ENCODE assay signal across 1 cellular context in genomic region chr12:95949801-95950206, GRCh38.
TF ChIP-seq lines count a peak whose summit lies in the region.

No MANE protein-coding gene starts in this region.

TF ChIP-seq in HepG2, 621 proteins besides CTCF, POLR2A, EP300 and RAD21 (continued from another document and continues in another):
- TF ChIP-seq ZBTB39 (CRISPR knock-in tag; IDR thresholded peaks at IDR 0.05) (no peak; the same call in 1 of the 2 replicates), ZNF766 (CRISPR knock-in tag; IDR thresholded peaks at IDR 0.05; ENCODE audit: borderline replicate concordance) (no peak), ERF (CRISPR knock-in tag; IDR thresholded peaks at IDR 0.05) (0 out of 2 replicates have a peak, but pooled peaks have one; percentile 36), IRF2 (CRISPR knock-in tag; IDR thresholded peaks at IDR 0.05) (peak; percentile 50), ZNF597 (CRISPR knock-in tag; IDR thresholded peaks at IDR 0.05) (no peak), ZNF180 (CRISPR knock-in tag; IDR thresholded peaks at IDR 0.05; ENCODE audit: borderline replicate concordance, low read depth) (no peak), ZNF337 (CRISPR knock-in tag; IDR thresholded peaks at IDR 0.05; ENCODE audit: borderline replicate concordance, low read depth) (no peak), ZFP36L1 (CRISPR knock-in tag; IDR thresholded peaks at IDR 0.05) (no peak), ZFY (CRISPR knock-in tag; IDR thresholded peaks at IDR 0.05) (no peak), ZBTB7B (CRISPR knock-in tag; IDR thresholded peaks at IDR 0.05) (peak; percentile 80; the same call in 1 of the 2 replicates), PAX8 (CRISPR knock-in tag; IDR thresholded peaks at IDR 0.05; ENCODE audit: borderline replicate concordance) (no peak), RBM39 (IDR thresholded peaks at IDR 0.05; ENCODE audit: low read depth, low read length, poor library complexity, severe bottlenecking) (no peak), SIX1 (CRISPR knock-in tag; IDR thresholded peaks at IDR 0.05; ENCODE audit: borderline replicate concordance) (peak; percentile 68; the same call in 1 of the 2 replicates), ZNF567 (CRISPR knock-in tag; IDR thresholded peaks at IDR 0.05; ENCODE audit: borderline replicate concordance) (no peak), HDAC1 (CRISPR knock-in tag; IDR thresholded peaks at IDR 0.05) (peak; percentile 62), THAP11 (CRISPR knock-in tag; IDR thresholded peaks at IDR 0.05) (peak; percentile 53; the same call in 1 of the 2 replicates), HOXA3 (CRISPR knock-in tag; IDR thresholded peaks at IDR 0.05) (peak; percentile 52), ZNF747 (CRISPR knock-in tag; IDR thresholded peaks at IDR 0.05; ENCODE audit: borderline replicate concordance) (no peak), MIER3 (CRISPR knock-in tag; IDR thresholded peaks at IDR 0.05; ENCODE audit: borderline replicate concordance) (0 out of 2 replicates have a peak, but pooled peaks have one; percentile 20), ZFP41 (CRISPR knock-in tag; IDR thresholded peaks at IDR 0.05; ENCODE audit: borderline replicate concordance) (no peak), ZNF264 (CRISPR knock-in tag; IDR thresholded peaks at IDR 0.05) (peak; percentile 34; the same call in 1 of the 2 replicates), ZNF235 (CRISPR knock-in tag; IDR thresholded peaks at IDR 0.05; ENCODE audit: borderline replicate concordance) (no peak), ELF3 (CRISPR knock-in tag; IDR thresholded peaks at IDR 0.05) (peak; percentile 68), ZNF879 (CRISPR knock-in tag; IDR thresholded peaks at IDR 0.05) (no peak), ZFYVE20 (CRISPR knock-in tag; IDR thresholded peaks at IDR 0.05; ENCODE audit: borderline replicate concordance, low read depth) (no peak), KLF6 (CRISPR knock-in tag; IDR thresholded peaks at IDR 0.05) (0 out of 2 replicates have a peak, but pooled peaks have one; percentile 23), ZNF550 (CRISPR knock-in tag; IDR thresholded peaks at IDR 0.05; ENCODE audit: borderline replicate concordance) (no peak), ZNF589 (CRISPR knock-in tag; conservative IDR thresholded peaks at IDR 0.05) (no peak), RFXANK (CRISPR knock-in tag; IDR thresholded peaks at IDR 0.05) (no peak), KLF11 (CRISPR knock-in tag; IDR thresholded peaks at IDR 0.05) (no peak), STAG1 (CRISPR knock-in tag; IDR thresholded peaks at IDR 0.05) (no peak), NFE2 (CRISPR knock-in tag; IDR thresholded peaks at IDR 0.05) (no peak), ZBTB33 (CRISPR knock-in tag; IDR thresholded peaks at IDR 0.05) (no peak), ATAD3A (CRISPR knock-in tag; IDR thresholded peaks at IDR 0.05) (no peak), PHF20 (CRISPR knock-in tag; IDR thresholded peaks at IDR 0.05) (no peak), ZNF75D (CRISPR knock-in tag; IDR thresholded peaks at IDR 0.05; ENCODE audit: borderline replicate concordance) (no peak), ZNF331 (CRISPR knock-in tag; IDR thresholded peaks at IDR 0.05) (peak; percentile 80; the same call in 1 of the 2 replicates), FOXA3 (CRISPR knock-in tag; IDR thresholded peaks at IDR 0.05) (peak; percentile 91), SMARCC2 (IDR thresholded peaks at IDR 0.05) (no peak), GATA4 (IDR thresholded peaks at IDR 0.05; ENCODE audit: borderline replicate concordance, low read depth) (peak; percentile 95)
- TF ChIP-seq, protein P1, sequence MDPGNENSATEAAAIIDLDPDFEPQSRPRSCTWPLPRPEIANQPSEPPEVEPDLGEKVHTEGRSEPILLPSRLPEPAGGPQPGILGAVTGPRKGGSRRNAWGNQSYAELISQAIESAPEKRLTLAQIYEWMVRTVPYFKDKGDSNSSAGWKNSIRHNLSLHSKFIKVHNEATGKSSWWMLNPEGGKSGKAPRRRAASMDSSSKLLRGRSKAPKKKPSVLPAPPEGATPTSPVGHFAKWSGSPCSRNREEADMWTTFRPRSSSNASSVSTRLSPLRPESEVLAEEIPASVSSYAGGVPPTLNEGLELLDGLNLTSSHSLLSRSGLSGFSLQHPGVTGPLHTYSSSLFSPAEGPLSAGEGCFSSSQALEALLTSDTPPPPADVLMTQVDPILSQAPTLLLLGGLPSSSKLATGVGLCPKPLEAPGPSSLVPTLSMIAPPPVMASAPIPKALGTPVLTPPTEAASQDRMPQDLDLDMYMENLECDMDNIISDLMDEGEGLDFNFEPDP (CRISPR knock-in tag; conservative IDR thresholded peaks at IDR 0.05), result no peak
- TF ChIP-seq, protein P2, sequence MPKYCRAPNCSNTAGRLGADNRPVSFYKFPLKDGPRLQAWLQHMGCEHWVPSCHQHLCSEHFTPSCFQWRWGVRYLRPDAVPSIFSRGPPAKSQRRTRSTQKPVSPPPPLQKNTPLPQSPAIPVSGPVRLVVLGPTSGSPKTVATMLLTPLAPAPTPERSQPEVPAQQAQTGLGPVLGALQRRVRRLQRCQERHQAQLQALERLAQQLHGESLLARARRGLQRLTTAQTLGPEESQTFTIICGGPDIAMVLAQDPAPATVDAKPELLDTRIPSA (CRISPR knock-in tag; IDR thresholded peaks at IDR 0.05; ENCODE audit: borderline replicate concordance), result no peak
- TF ChIP-seq, protein P3, sequence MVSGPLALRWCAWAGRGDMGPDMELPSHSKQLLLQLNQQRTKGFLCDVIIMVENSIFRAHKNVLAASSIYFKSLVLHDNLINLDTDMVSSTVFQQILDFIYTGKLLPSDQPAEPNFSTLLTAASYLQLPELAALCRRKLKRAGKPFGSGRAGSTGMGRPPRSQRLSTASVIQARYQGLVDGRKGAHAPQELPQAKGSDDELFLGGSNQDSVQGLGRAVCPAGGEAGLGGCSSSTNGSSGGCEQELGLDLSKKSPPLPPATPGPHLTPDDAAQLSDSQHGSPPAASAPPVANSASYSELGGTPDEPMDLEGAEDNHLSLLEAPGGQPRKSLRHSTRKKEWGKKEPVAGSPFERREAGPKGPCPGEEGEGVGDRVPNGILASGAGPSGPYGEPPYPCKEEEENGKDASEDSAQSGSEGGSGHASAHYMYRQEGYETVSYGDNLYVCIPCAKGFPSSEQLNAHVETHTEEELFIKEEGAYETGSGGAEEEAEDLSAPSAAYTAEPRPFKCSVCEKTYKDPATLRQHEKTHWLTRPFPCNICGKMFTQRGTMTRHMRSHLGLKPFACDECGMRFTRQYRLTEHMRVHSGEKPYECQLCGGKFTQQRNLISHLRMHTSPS (CRISPR knock-in tag; IDR thresholded peaks at IDR 0.05; ENCODE audit: low read depth), result no peak
- TF ChIP-seq, protein P4, sequence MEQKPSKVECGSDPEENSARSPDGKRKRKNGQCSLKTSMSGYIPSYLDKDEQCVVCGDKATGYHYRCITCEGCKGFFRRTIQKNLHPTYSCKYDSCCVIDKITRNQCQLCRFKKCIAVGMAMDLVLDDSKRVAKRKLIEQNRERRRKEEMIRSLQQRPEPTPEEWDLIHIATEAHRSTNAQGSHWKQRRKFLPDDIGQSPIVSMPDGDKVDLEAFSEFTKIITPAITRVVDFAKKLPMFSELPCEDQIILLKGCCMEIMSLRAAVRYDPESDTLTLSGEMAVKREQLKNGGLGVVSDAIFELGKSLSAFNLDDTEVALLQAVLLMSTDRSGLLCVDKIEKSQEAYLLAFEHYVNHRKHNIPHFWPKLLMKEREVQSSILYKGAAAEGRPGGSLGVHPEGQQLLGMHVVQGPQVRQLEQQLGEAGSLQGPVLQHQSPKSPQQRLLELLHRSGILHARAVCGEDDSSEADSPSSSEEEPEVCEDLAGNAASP (CRISPR knock-in tag; IDR thresholded peaks at IDR 0.05; ENCODE audit: borderline replicate concordance), result peak; percentile 90; the same call in 1 of the 2 replicates
- TF ChIP-seq, protein P5, sequence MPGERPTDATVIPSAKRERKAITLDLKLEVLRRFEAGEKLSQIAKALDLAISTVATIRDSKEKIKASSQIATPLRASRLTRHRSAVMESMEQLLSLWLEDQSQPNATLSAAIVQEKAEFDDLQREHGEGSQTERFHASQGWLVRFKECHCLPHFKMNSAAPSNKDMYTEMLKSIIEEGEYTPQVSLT (CRISPR knock-in tag; IDR thresholded peaks at IDR 0.05; ENCODE audit: borderline replicate concordance, low read depth), result no peak
- TF ChIP-seq, protein P6, sequence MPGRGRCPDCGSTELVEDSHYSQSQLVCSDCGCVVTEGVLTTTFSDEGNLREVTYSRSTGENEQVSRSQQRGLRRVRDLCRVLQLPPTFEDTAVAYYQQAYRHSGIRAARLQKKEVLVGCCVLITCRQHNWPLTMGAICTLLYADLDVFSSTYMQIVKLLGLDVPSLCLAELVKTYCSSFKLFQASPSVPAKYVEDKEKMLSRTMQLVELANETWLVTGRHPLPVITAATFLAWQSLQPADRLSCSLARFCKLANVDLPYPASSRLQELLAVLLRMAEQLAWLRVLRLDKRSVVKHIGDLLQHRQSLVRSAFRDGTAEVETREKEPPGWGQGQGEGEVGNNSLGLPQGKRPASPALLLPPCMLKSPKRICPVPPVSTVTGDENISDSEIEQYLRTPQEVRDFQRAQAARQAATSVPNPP (CRISPR knock-in tag; IDR thresholded peaks at IDR 0.05), result peak; percentile 60; the same call in 1 of the 2 replicates
- TF ChIP-seq, protein P7, sequence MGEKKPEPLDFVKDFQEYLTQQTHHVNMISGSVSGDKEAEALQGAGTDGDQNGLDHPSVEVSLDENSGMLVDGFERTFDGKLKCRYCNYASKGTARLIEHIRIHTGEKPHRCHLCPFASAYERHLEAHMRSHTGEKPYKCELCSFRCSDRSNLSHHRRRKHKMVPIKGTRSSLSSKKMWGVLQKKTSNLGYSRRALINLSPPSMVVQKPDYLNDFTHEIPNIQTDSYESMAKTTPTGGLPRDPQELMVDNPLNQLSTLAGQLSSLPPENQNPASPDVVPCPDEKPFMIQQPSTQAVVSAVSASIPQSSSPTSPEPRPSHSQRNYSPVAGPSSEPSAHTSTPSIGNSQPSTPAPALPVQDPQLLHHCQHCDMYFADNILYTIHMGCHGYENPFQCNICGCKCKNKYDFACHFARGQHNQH (CRISPR knock-in tag; IDR thresholded peaks at IDR 0.05), result peak; percentile 63
- TF ChIP-seq, protein P8, sequence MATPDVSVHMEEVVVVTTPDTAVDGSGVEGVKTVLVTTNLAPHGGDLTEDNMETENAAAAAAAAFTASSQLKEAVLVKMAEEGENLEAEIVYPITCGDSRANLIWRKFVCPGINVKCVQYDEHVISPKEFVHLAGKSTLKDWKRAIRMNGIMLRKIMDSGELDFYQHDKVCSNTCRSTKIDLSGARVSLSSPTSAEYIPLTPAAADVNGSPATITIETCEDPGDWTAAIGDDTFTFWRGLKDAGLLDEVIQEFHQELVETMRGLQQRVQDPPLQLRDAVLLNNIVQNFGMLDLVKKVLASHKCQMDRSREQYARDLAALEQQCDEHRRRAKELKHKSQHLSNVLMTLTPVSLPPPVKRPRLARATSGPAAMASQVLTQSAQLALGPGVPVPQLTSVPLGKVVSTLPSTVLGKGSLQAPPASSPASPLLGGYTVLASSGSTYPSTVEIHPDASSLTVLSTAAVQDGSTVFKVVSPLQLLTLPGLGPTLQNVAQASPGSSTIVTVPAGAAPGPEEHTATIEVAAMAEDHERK (CRISPR knock-in tag; IDR thresholded peaks at IDR 0.05; ENCODE audit: low read depth), result no peak
